ENCODE assay signal across 15 cellular contexts in the genomic region with DNA sequence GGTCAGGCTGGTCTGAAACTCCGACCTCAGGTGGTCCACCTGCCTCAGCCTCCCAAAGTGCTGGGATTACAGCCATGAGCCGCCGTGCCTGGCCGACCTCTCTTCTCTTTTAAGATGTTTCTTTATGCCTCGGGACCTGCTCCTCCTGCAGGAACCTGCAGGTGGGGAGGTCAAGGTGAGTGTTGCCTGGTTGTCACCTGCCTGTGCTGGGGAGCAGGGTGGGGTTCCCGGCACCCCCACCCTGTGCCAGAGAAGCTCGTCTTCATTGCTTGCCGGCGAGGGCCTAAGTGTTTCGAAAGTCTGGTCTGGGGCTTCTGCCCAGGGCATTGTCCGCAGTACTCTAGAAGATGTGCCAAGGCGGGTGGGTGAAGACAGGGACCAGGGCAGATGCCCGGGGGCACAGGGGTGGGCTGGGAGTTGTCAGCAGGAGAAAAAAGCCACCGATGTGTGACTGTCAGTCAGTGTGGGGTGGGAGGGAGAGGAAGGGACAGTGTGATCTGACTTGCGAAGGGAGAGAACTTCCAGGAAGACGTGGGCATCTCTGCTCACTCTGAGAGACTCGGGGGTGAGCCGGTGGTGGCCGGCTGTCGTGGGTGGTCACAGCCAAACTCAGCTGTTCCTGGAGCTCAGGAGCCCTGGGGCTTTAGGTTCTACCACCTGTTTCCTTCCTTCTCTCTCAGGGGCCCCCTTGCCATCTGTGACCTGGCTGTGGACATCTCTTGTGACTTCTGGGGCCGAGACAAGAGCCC. TPM values are rescaled to one million over a fixed set of nuclear protein-coding genes. Genes with fewer than 3 reads are reported as not detected.
A peak's percentile ranks its signal among the peaks of the same experiment; 100 is the strongest.
DNase-seq lines count a peak whose midpoint lies in the region; ATAC-seq and TF ChIP-seq lines count a peak whose summit lies in the region.
"Had no signal": no experiment of that assay in that cellular context is flagged by ENCODE, and none has a peak within 500 bp of the region (broad histone marks: within the 10 kb centered on the region; RNA-seq: fewer than 3 reads in every experiment).

No MANE protein-coding gene starts in this region.

- H3K4me3 ChIP-seq in gastroesophageal sphincter = no peak overlapping the region
- H3K4me3 ChIP-seq: A549, adrenal gland had no signal

- ATAC-seq in gastroesophageal sphincter (peak; percentile 16), foreskin keratinocyte (no peak)
- ATAC-seq: A549, HCT116, natural killer cell had no signal

- no peak for TF ChIP-seq POLR2A in gastroesophageal sphincter (IDR thresholded peaks at IDR 0.05)

- H3K27me3 ChIP-seq in gastroesophageal sphincter = no peaks in the 10 kb centered on the region
- no peaks in the 10 kb centered on the region for H3K27me3 ChIP-seq in foreskin keratinocyte
- H3K27me3 ChIP-seq: adrenal gland had no signal

- H3K9me3 ChIP-seq in gastroesophageal sphincter = no peaks in the 10 kb centered on the region
- H3K9me3 ChIP-seq: A549, adrenal gland had no signal

- H3K27me3 Mint-ChIP-seq in activated naive CD4-positive, alpha-beta T cell treated with anti-CD3 and anti-CD28 coated beads, Interleukin-2, amount 50 U/mL, for 24 hours = no peaks in the 10 kb centered on the region
- no peaks in the 10 kb centered on the region for H3K27me3 Mint-ChIP-seq in nephron progenitor cell (ENCODE audit: low read depth, poor library complexity)
- H3K27me3 Mint-ChIP-seq: activated B cell treated with CpG ODN at 0.5 μM for 24 hours had no signal

- H3K4me1 Mint-ChIP-seq in activated naive CD4-positive, alpha-beta T cell treated with anti-CD3 and anti-CD28 coated beads, Interleukin-2, amount 50 U/mL, for 24 hours = peaks cover 40% of the 10 kb centered on the region
- peaks cover 26% of the 10 kb centered on the region for H3K4me1 Mint-ChIP-seq in nephron progenitor cell

- peak overlapping the region; percentile 30 for H3K27ac Mint-ChIP-seq in activated naive CD4-positive, alpha-beta T cell treated with anti-CD3 and anti-CD28 coated beads, Interleukin-2, amount 50 U/mL, for 24 hours
- H3K27ac Mint-ChIP-seq in nephron progenitor cell = peak overlapping the region; percentile 54
- H3K27ac Mint-ChIP-seq: activated B cell treated with CpG ODN at 0.5 μM for 24 hours, natural killer cell had no signal

- H3K4me1 ChIP-seq in gastroesophageal sphincter = peaks cover 0 to 28% (median 9%) of the 10 kb centered on the region in 3 donors
- no peaks in the 10 kb centered on the region for H3K4me1 ChIP-seq in foreskin keratinocyte

- peaks cover 11% of the 10 kb centered on the region for H3K36me3 Mint-ChIP-seq in activated naive CD4-positive, alpha-beta T cell treated with anti-CD3 and anti-CD28 coated beads, Interleukin-2, amount 50 U/mL, for 24 hours
- H3K36me3 Mint-ChIP-seq in nephron progenitor cell (ENCODE audit: low read depth) = no peaks in the 10 kb centered on the region
- H3K36me3 Mint-ChIP-seq: natural killer cell had no signal

- peak overlapping the region; percentile 74 to 86 (median 84) for H3K27ac ChIP-seq in gastroesophageal sphincter
- H3K27ac ChIP-seq in foreskin keratinocyte = no peak overlapping the region

- H3K9me3 Mint-ChIP-seq in activated naive CD4-positive, alpha-beta T cell treated with anti-CD3 and anti-CD28 coated beads, Interleukin-2, amount 50 U/mL, for 24 hours = no peaks in the 10 kb centered on the region
- H3K9me3 Mint-ChIP-seq in nephron progenitor cell = peaks cover 3% of the 10 kb centered on the region
- H3K9me3 Mint-ChIP-seq: activated B cell treated with CpG ODN at 0.5 μM for 24 hours, natural killer cell had no signal

- WGBS in gastroesophageal sphincter (ENCODE audit: low coverage in 1 of 2), 2 donors = 61 to 66% methylated on average over 7 to 9 of the region's 21 CpGs

- DNase-seq in activated naive CD4-positive, alpha-beta T cell treated with Interleukin-2 at 50 U/mL for 16 hours = no peak
- DNase-seq in nephron progenitor cell (no peak), NOMO-1 treated with dmso at 0.1 percent for 144 hours (lab: John Stamatoyannopoulos, UW; ENCODE audit: unreplicated experiment) (no peak), NCI-H446 (lab: John Stamatoyannopoulos, UW) (no peak), foreskin keratinocyte (no peak)
- no peak for DNase-seq in stimulated activated CD8-positive, alpha-beta memory T cell treated with anti-CD3 and anti-CD28 coated beads, Interleukin-4, amount 100 ng/mL, for 48 hours
- DNase-seq: activated B cell treated with CpG ODN at 0.5 μM for 24 hours; effector CD8-positive, alpha-beta T cell; KG1; natural killer cell had no signal

- no peak overlapping the region for H3K4me3 Mint-ChIP-seq in activated naive CD4-positive, alpha-beta T cell treated with anti-CD3 and anti-CD28 coated beads, Interleukin-2, amount 50 U/mL, for 24 hours
- H3K4me3 Mint-ChIP-seq in nephron progenitor cell = no peak overlapping the region
- H3K4me3 Mint-ChIP-seq: activated B cell treated with CpG ODN at 0.5 μM for 24 hours, natural killer cell had no signal

- TF ChIP-seq EP300 in gastroesophageal sphincter (IDR thresholded peaks at IDR 0.05) = no peak

- TF ChIP-seq CTCF in gastroesophageal sphincter (IDR thresholded peaks at IDR 0.05) (no peak), nephron progenitor cell (IDR thresholded peaks at IDR 0.05) (no peak), foreskin keratinocyte (conservative IDR thresholded peaks at IDR 0.05) (no peak)

- peaks cover 0 to 3% of the 10 kb centered on the region in 2 donors for H3K36me3 ChIP-seq in gastroesophageal sphincter
- H3K36me3 ChIP-seq: adrenal gland had no signal

RNA-seq across cellular contexts. Expression of a gene that starts 36.1 kb away (rescaled TPM):
- 10 to 100 TPM; 19.9 to 27.9 (median 21.6) TPM for total RNA-seq in gastroesophageal sphincter
- total RNA-seq in foreskin keratinocyte = 15.7 and 16.2 TPM in 2 replicates
- 8.6 and 11.1 TPM in 2 replicates for polyA plus RNA-seq in foreskin keratinocyte
